18 cellular contexts compared by ENCODE assay signal in genomic region chr1:28436211-28436769, GRCh38.
DNase-seq lines count a peak whose midpoint lies in the region; ATAC-seq, FAIRE-seq and TF ChIP-seq lines count a peak whose summit lies in the region.
"Had no signal": no experiment of that assay in that cellular context is flagged by ENCODE, and none has a peak within 500 bp of the region (broad histone marks: within the 10 kb centered on the region; RNA-seq: fewer than 3 reads in every experiment).

No MANE protein-coding gene starts in this region.

- H3K4me3 ChIP-seq in keratinocyte (ENCODE audit: control insufficient read depth in 2 of 3, extremely low read depth in 1 of 3, insufficient read depth in 2 of 3, low read depth in 1 of 3, low read length in 3 of 3): no peak overlapping the region
- H3K4me3 ChIP-seq in lower lobe of right lung: no peak overlapping the region
- H3K4me3 ChIP-seq: coronary artery, SK-N-MC, skin epidermis had no signal

- ATAC-seq in HG02678 (IDR thresholded peaks at IDR 0.05; ENCODE audit: unreplicated experiment) (no peak), lower lobe of right lung (no peak)

- H3K9me3 ChIP-seq in keratinocyte (ENCODE audit: control insufficient read depth, low read depth, low read length) (no peaks in the 10 kb centered on the region), lower lobe of right lung (no peaks in the 10 kb centered on the region)

- in situ Hi-C loops in ACHN (cut with HindIII; ENCODE audit: low pct_ligation_motif_present, low pct_unique_long_range_greater_than_20kb, low sequenced_read_pairs): no loop called here

- no peak for FAIRE-seq in keratinocyte (lab: Jason Lieb, UNC)
- FAIRE-seq: endothelial cell of umbilical vein, frontal cortex had no signal

- H4K20me1 ChIP-seq in keratinocyte (ENCODE audit: control insufficient read depth, extremely low read depth, insufficient read depth, low read length): no peaks in the 10 kb centered on the region

- no peak overlapping the region for H2AFZ ChIP-seq in keratinocyte (ENCODE audit: control insufficient read depth, low read length)

- DNase-seq in ACHN (peak; percentile 29), RKO (ENCODE audit: low spot score) (peak; percentile 25), keratinocyte (ENCODE audit: low read depth, low spot score) (no peak), COLO829 (ENCODE audit: low spot score) (no peak), lower lobe of right lung (no peak)
- DNase-seq: activated CD4-positive, alpha-beta T cell treated with anti-CD3 and anti-CD28 coated beads for 48 hours; activated naive CD4-positive, alpha-beta T cell treated with anti-CD3 and anti-CD28 coated beads, Interleukin-2, amount 50 U/mL, for 16 hours; IMR-90; left colon; NCI-H2029; NCI-H446 had no signal

- no peak overlapping the region for H3K27ac ChIP-seq in keratinocyte (ENCODE audit: control insufficient read depth, insufficient read depth, low read length)
- H3K27ac ChIP-seq in lower lobe of right lung: no peak overlapping the region

- dilution Hi-C loops in keratinocyte (cut with MboI; ENCODE audit: extremely low pct_ligation_motif_present, low sequenced_read_pairs): no loop called here

- no peak overlapping the region for H3K9ac ChIP-seq in keratinocyte (ENCODE audit: control insufficient read depth, extremely low read depth, insufficient read depth, low read length)

- no peak overlapping the region for H3K4me2 ChIP-seq in keratinocyte (ENCODE audit: control insufficient read depth, extremely low read depth, insufficient read depth, low read depth, low read length)

- TF ChIP-seq CTCF in GM12873 (IDR thresholded peaks at IDR 0.05; ENCODE audit: insufficient read depth, low read depth, low read length, missing control alignments) (peak; percentile 27), keratinocyte (optimal IDR thresholded peaks at IDR 0.05 in 1 of 3, IDR thresholded peaks at IDR 0.05 in 1 of 3, conservative IDR thresholded peaks at IDR 0.05 in 1 of 3; ENCODE audit: extremely low read depth in 1 of 3, insufficient read depth in 2 of 3, low read length in 3 of 3) (peak in 2 of 3 experiments; percentile 22 to 24), lower lobe of right lung (IDR thresholded peaks at IDR 0.05) (no peak)

- intact Hi-C loops in lower lobe of right lung (cut with DNase I): no loop called here

- H3K79me2 ChIP-seq in keratinocyte (ENCODE audit: control insufficient read depth, insufficient read depth, low read length): peaks cover 11% of the 10 kb centered on the region

- no peaks in the 10 kb centered on the region for H3K36me3 ChIP-seq in keratinocyte (ENCODE audit: control insufficient read depth in 2 of 2, extremely low read depth in 1 of 2, insufficient read depth in 2 of 2, low read length in 2 of 2)
- H3K36me3 ChIP-seq in lower lobe of right lung: peaks cover 4% of the 10 kb centered on the region

- peaks cover 32% of the 10 kb centered on the region for H3K4me1 ChIP-seq in keratinocyte (ENCODE audit: control insufficient read depth, extremely low read depth, insufficient read depth, low read length)
- peaks cover 16% of the 10 kb centered on the region for H3K4me1 ChIP-seq in lower lobe of right lung

- H3K27me3 ChIP-seq in keratinocyte (ENCODE audit: control insufficient read depth, extremely low read depth, insufficient read depth, low read length) (no peaks in the 10 kb centered on the region), lower lobe of right lung (ENCODE audit: low read depth) (no peaks in the 10 kb centered on the region)

- no peaks in the 10 kb centered on the region for H3K9me1 ChIP-seq in keratinocyte (ENCODE audit: control insufficient read depth, extremely low read depth, insufficient read depth, low read length)

Comparison
In these comparisons a context has a peak if more than half of its experiments do, and no peak if none do; other contexts are left out.
1. DNase-seq: peak in ACHN (single experiment) and RKO (single experiment); none in keratinocyte (single experiment), COLO829 (single experiment) and lower lobe of right lung (single experiment).